ENCODE assay signal across 14 cellular contexts in the genomic region with DNA sequence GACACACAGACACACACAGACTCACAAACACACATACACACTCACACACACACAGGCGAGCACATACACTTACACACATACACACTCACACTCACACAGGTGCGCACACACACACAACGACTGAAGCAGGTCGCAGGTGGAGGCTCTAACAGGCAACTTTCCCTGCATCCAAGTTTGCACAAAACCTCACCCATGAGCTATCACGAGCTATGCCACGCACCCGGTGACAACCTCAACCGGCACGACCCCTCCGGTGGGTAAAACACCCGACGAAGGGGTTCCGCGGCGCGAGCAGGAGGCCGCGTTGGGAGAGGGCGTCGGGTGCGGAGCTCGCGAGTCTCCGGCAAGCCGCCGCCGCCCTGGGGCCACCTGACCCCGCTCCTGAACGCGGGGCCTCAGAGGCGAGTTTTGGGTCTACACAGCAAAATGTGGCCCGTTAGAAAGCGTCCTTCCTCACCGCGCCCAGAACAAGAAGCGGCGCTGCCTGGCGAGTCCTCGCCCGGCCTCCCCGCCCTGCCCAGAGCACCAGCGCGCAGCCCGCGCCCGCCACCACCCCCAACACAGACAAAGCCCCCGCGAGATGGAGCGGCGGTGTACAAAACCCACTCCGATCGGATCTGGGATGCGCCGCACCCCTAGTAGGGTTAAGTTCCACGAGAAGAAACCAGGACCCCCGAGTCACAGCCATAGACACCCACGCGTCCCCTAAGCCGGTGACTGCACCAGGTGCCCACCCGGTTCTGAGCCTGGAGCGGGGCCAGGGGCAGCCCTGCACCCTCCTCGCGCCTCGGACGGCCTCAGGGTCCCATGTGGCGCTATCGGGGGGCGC. TPM values are rescaled to one million over a fixed set of nuclear protein-coding genes. Genes with fewer than 3 reads are reported as not detected.
DNase-seq lines count a peak whose midpoint lies in the region; ATAC-seq, FAIRE-seq and TF ChIP-seq lines count a peak whose summit lies in the region.
"Had no signal": no experiment of that assay in that cellular context is flagged by ENCODE, and none has a peak within 500 bp of the region (broad histone marks: within the 10 kb centered on the region; RNA-seq: fewer than 3 reads in every experiment).

No MANE protein-coding gene starts in this region.

- no peak for TF ChIP-seq EP300 in suprapubic skin (IDR thresholded peaks at IDR 0.05)

- TF ChIP-seq POLR2A in suprapubic skin (IDR thresholded peaks at IDR 0.05), result no peak

- peaks cover 81% of the 10 kb centered on the region for H3K27me3 ChIP-seq in suprapubic skin
- peaks cover 0 to 29% of the 10 kb centered on the region in 2 donors for H3K27me3 ChIP-seq in small intestine (ENCODE audit: control insufficient read depth in 2 of 2, insufficient read depth in 2 of 2, low read length in 2 of 2)
- H3K27me3 ChIP-seq: SJCRH30 had no signal

- ATAC-seq in memory B cell (ENCODE audit: low read depth) (no peak), HG02763 (IDR thresholded peaks at IDR 0.05; ENCODE audit: unreplicated experiment) (no peak)
- ATAC-seq: activated CD4-positive, CD25-positive, alpha-beta regulatory T cell treated with anti-CD3 and anti-CD28 coated beads, Interleukin-2, amount 50 U/mL, for 24 hours had no signal

- H3K4me3 ChIP-seq in suprapubic skin (peak overlapping the region; percentile 34), small intestine (ENCODE audit: low read depth in 1 of 2, low read length in 2 of 2) (no peak overlapping the region)
- H3K4me3 ChIP-seq: SJCRH30 had no signal

- H3K27ac Mint-ChIP-seq in activated T-cell treated with anti-CD3 and anti-CD28 coated beads, Interleukin-2, amount 50 U/mL, for 24 hours, result no peak overlapping the region
- no peak overlapping the region for H3K27ac Mint-ChIP-seq in activated naive CD8-positive, alpha-beta T cell treated with anti-CD3 and anti-CD28 coated beads for 36 hours
- no peak overlapping the region for H3K27ac Mint-ChIP-seq in memory B cell

- H3K27me3 Mint-ChIP-seq in activated T-cell treated with anti-CD3 and anti-CD28 coated beads, Interleukin-2, amount 50 U/mL, for 24 hours, result peaks cover 71% of the 10 kb centered on the region
- H3K27me3 Mint-ChIP-seq in activated naive CD8-positive, alpha-beta T cell treated with anti-CD3 and anti-CD28 coated beads for 36 hours, result peaks cover 75% of the 10 kb centered on the region
- H3K27me3 Mint-ChIP-seq in memory B cell, result peaks cover 36% of the 10 kb centered on the region

- 32% methylated on average over 5 of the region's 68 CpGs for WGBS in suprapubic skin
- 4 to 8% (median 6%) methylated on average over 59 to 68 of the region's 68 CpGs for WGBS in small intestine, 3 donors

- no peak overlapping the region for H3K27ac ChIP-seq in suprapubic skin
- no peak overlapping the region for H3K27ac ChIP-seq in small intestine (ENCODE audit: low read depth in 1 of 2, low read length in 1 of 2)
- H3K27ac ChIP-seq: SJCRH30 had no signal

- FAIRE-seq in small intestine (lab: Jason Lieb, UNC), result no peak
- FAIRE-seq: endometrium had no signal

- H3K4me1 Mint-ChIP-seq in activated T-cell treated with anti-CD3 and anti-CD28 coated beads, Interleukin-2, amount 50 U/mL, for 24 hours (ENCODE audit: low read depth), result peaks cover 36% of the 10 kb centered on the region
- peaks cover 29% of the 10 kb centered on the region for H3K4me1 Mint-ChIP-seq in activated naive CD8-positive, alpha-beta T cell treated with anti-CD3 and anti-CD28 coated beads for 36 hours
- H3K4me1 Mint-ChIP-seq in memory B cell, result peaks cover 5% of the 10 kb centered on the region

- peaks cover 6% of the 10 kb centered on the region for H3K9me3 Mint-ChIP-seq in activated T-cell treated with anti-CD3 and anti-CD28 coated beads, Interleukin-2, amount 50 U/mL, for 24 hours
- peaks cover 4% of the 10 kb centered on the region for H3K9me3 Mint-ChIP-seq in activated naive CD8-positive, alpha-beta T cell treated with anti-CD3 and anti-CD28 coated beads for 36 hours
- H3K9me3 Mint-ChIP-seq in memory B cell, result peaks cover 6% of the 10 kb centered on the region

- H3K36me3 ChIP-seq in suprapubic skin, result no peaks in the 10 kb centered on the region
- no peaks in the 10 kb centered on the region for H3K36me3 ChIP-seq in small intestine (ENCODE audit: control insufficient read depth in 2 of 2, insufficient read depth in 2 of 2, low read length in 2 of 2)
- H3K36me3 ChIP-seq: SJCRH30 had no signal

- peak; percentile 37 for DNase-seq in activated T-cell treated with anti-CD3 and anti-CD28 coated beads, Interleukin-2, amount 50 U/mL, for 24 hours
- no peak for DNase-seq in activated T-cell treated with anti-CD3 and anti-CD28 coated beads, Interleukin-2, amount 50 U/mL, for 1 hour
- DNase-seq in activated naive CD8-positive, alpha-beta T cell treated with anti-CD3 and anti-CD28 coated beads for 36 hours, result no peak
- DNase-seq in memory B cell (ENCODE audit: low spot score in 2 of 2) (no peak), suprapubic skin (ENCODE audit: low spot score in 2 of 2) (peak in 1 of 2 donors; percentile 72), small intestine (no peak)
- DNase-seq in activated CD4-positive, CD25-positive, alpha-beta regulatory T cell (lab: John Stamatoyannopoulos, UW), result no peak
- DNase-seq: GDM1, KG1, nucleus accumbens, SJCRH30 had no signal

- H3K36me3 Mint-ChIP-seq in activated T-cell treated with anti-CD3 and anti-CD28 coated beads, Interleukin-2, amount 50 U/mL, for 24 hours (ENCODE audit: low read depth), result no peaks in the 10 kb centered on the region
- H3K36me3 Mint-ChIP-seq in activated naive CD8-positive, alpha-beta T cell treated with anti-CD3 and anti-CD28 coated beads for 36 hours, result peaks cover 4% of the 10 kb centered on the region
- H3K36me3 Mint-ChIP-seq in memory B cell, result peaks cover 4% of the 10 kb centered on the region

- peak overlapping the region; percentile 40 for H3K4me3 Mint-ChIP-seq in activated T-cell treated with anti-CD3 and anti-CD28 coated beads, Interleukin-2, amount 50 U/mL, for 24 hours
- H3K4me3 Mint-ChIP-seq in activated naive CD8-positive, alpha-beta T cell treated with anti-CD3 and anti-CD28 coated beads for 36 hours, result peak overlapping the region; percentile 44
- H3K4me3 Mint-ChIP-seq in memory B cell, result peak overlapping the region; percentile 50

- H3K4me1 ChIP-seq in suprapubic skin (peaks cover 19% of the 10 kb centered on the region), small intestine (ENCODE audit: control insufficient read depth in 2 of 2, insufficient read depth in 1 of 2, low read depth in 1 of 2, low read length in 1 of 2) (no peaks in the 10 kb centered on the region)
- H3K4me1 ChIP-seq: SJCRH30 had no signal

- no peak for TF ChIP-seq CTCF in suprapubic skin (IDR thresholded peaks at IDR 0.05)

- H3K9me3 ChIP-seq in suprapubic skin, result no peaks in the 10 kb centered on the region
- no peaks in the 10 kb centered on the region for H3K9me3 ChIP-seq in small intestine (ENCODE audit: control insufficient read depth, low read depth)
- H3K9me3 ChIP-seq: SJCRH30 had no signal

RNA-seq across cellular contexts. Expression of a gene that starts 0.7 kb away (rescaled TPM):
- not detected for total RNA-seq in activated naive CD8-positive, alpha-beta T cell treated with anti-CD3 and anti-CD28 coated beads for 36 hours
- total RNA-seq in suprapubic skin, result under 1 TPM in 1 of 4 donors, not detected in 3; 0.16 TPM
- polyA plus RNA-seq in small intestine, result under 1 TPM in 1 of 3 donors, not detected in 2; 0.30 TPM
